ENCODE assay signal across 29 cellular contexts in the genomic region with DNA sequence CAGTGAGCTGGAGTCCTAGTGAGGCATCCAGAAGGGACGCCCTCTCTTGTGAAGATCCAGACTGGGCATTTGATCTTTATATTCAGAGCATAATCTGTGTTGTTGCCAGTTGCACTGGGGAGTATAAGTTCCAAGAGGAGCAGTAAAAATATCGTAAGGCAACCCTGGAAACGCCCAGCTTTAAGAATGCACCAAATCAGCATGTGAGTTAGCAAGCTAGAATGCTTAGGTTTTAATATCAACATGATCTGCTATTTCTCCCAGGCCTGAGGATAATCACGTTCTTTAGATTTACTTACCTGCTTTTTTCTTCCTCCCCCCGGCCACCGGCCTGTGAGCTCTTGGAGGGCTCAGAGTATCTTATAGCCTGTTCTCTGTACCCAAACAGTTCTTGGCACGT. TPM values are rescaled to one million over a fixed set of nuclear protein-coding genes. Genes with fewer than 3 reads are reported as not detected.
DNase-seq lines count a peak whose midpoint lies in the region; TF ChIP-seq lines count a peak whose summit lies in the region.
"Had no signal": no experiment of that assay in that cellular context is flagged by ENCODE, and none has a peak within 500 bp of the region (broad histone marks: within the 10 kb centered on the region; RNA-seq: fewer than 3 reads in every experiment).

No MANE protein-coding gene starts in this region.

- TF ChIP-seq RAD21 in SK-N-SH (IDR thresholded peaks at IDR 0.05; ENCODE audit: low read length), result no peak

- no peaks in the 10 kb centered on the region for H3K79me2 ChIP-seq in SK-N-SH (ENCODE audit: insufficient read depth)
- no peaks in the 10 kb centered on the region for H3K79me2 ChIP-seq in smooth muscle cell (ENCODE audit: low read depth)
- H3K79me2 ChIP-seq: parathyroid adenoma had no signal

- no peak overlapping the region for H3K4me3 ChIP-seq in SK-N-SH (ENCODE audit: low read depth in 2 of 2, low read length in 1 of 2)
- no peak overlapping the region for H3K4me3 ChIP-seq in iPS-15b (ENCODE audit: low read depth, low read length)
- H3K4me3 ChIP-seq in smooth muscle cell, result no peak overlapping the region
- H3K4me3 ChIP-seq: body of pancreas, left lung, right lobe of liver, tibial nerve had no signal

- no peak for TF ChIP-seq EP300 in SK-N-SH (IDR thresholded peaks at IDR 0.05; ENCODE audit: borderline replicate concordance in 1 of 2, low read depth in 1 of 2, low read length in 1 of 2)

- TF ChIP-seq CTCF in SK-N-SH (IDR thresholded peaks at IDR 0.05), result no peak
- TF ChIP-seq CTCF in smooth muscle cell (IDR thresholded peaks at IDR 0.05; ENCODE audit: borderline replicate concordance, insufficient read depth, poor library complexity, severe bottlenecking), result no peak

- POLR2A ChIA-PET in SK-N-SH (lab: Yijun Ruan, JAX), result interaction anchor here (0.5 kb wide), 1 partner anchor 8 kb away, joined by 3 read pairs; no protein-coding TSS in a partner anchor

- DNase-seq in NCI-H1694 treated with DMSO at 0.1 percent for 48 hours (lab: John Stamatoyannopoulos, UW) (peak; percentile 13), NCI-H1694 (lab: John Stamatoyannopoulos, UW) (no peak), SK-N-SH (no peak), smooth muscle cell (lab: John Stamatoyannopoulos, UW; ENCODE audit: unreplicated experiment) (no peak), activated gamma-delta T cell (lab: John Stamatoyannopoulos, UW) (no peak), SKM-1 (lab: John Stamatoyannopoulos, UW; ENCODE audit: unreplicated experiment) (no peak), HK-2 (ENCODE audit: unreplicated experiment) (no peak)
- DNase-seq: activated CD4-positive, alpha-beta memory T cell treated with anti-CD3 and anti-CD28 coated beads, Interleukin-2, amount 10 ng/mL, durations not matched to agents 7 days and 5 days; activated CD4-positive, CD25-positive, alpha-beta regulatory T cell treated with anti-CD3 and anti-CD28 coated beads, Interleukin-2, amount 50 U/mL, for 72 hours; activated effector memory CD4-positive, alpha-beta T cell treated with anti-CD3 and anti-CD28 coated beads, Interleukin-2, amount 50 U/mL, for 16 hours; activated naive CD8-positive, alpha-beta T cell treated with anti-CD3 and anti-CD28 coated beads, Interleukin-2, amount 50 U/mL, for 24 hours; activated T-cell treated with anti-CD3 and anti-CD28 coated beads for 4 hours; body of pancreas; COR-L47; DMS79 treated with DMSO at 0.1 percent for 48 hours; effector CD4-positive, alpha-beta T cell; GOT3; immature natural killer cell; left lung; naive thymus-derived CD4-positive, alpha-beta T cell; NCI-H774; right lobe of liver; stimulated activated naive CD8-positive, alpha-beta T cell treated with anti-CD3 and anti-CD28 coated beads, Interleukin-15, amount 100 ng/mL, for 72 hours; T-cell had no signal

- no peaks in the 10 kb centered on the region for H3K9me3 ChIP-seq in SK-N-SH
- H3K9me3 ChIP-seq in iPS-15b (ENCODE audit: control insufficient read depth, insufficient read depth, low read length), result no peaks in the 10 kb centered on the region
- no peaks in the 10 kb centered on the region for H3K9me3 ChIP-seq in smooth muscle cell (replicated peaks; ENCODE audit: low read depth)
- H3K9me3 ChIP-seq: body of pancreas, left lung, right lobe of liver, tibial nerve had no signal

- peak overlapping the region; percentile 29; the same call in 1 of the 2 replicates for H3K4me2 ChIP-seq in SK-N-SH
- peak overlapping the region; percentile 59 for H3K4me2 ChIP-seq in smooth muscle cell

- H4K20me1 ChIP-seq in SK-N-SH (ENCODE audit: insufficient read depth), result no peaks in the 10 kb centered on the region
- no peaks in the 10 kb centered on the region for H4K20me1 ChIP-seq in smooth muscle cell (ENCODE audit: low read depth)

- peak overlapping the region; percentile 1; the same call in 1 of the 2 replicates for H2AFZ ChIP-seq in SK-N-SH (ENCODE audit: low read depth)
- peak overlapping the region; percentile 17 for H2AFZ ChIP-seq in smooth muscle cell (ENCODE audit: low read depth)
- H2AFZ ChIP-seq: parathyroid adenoma had no signal

- no peaks in the 10 kb centered on the region for H3K36me3 ChIP-seq in SK-N-SH (replicated peaks in 1 of 2; ENCODE audit: control insufficient read depth in 1 of 2, insufficient read depth in 2 of 2, low read length in 1 of 2)
- H3K36me3 ChIP-seq in iPS-15b (ENCODE audit: control insufficient read depth, insufficient read depth, low read length), result no peaks in the 10 kb centered on the region
- no peaks in the 10 kb centered on the region for H3K36me3 ChIP-seq in smooth muscle cell (ENCODE audit: low read depth)
- H3K36me3 ChIP-seq: left lung, tibial nerve had no signal

- H3K4me1 ChIP-seq in SK-N-SH (ENCODE audit: control insufficient read depth in 1 of 2, insufficient read depth in 2 of 2, low read depth in 1 of 2, low read length in 1 of 2), result peaks cover 34 to 39% of the 10 kb centered on the region in 2 experiments
- H3K4me1 ChIP-seq in iPS-15b (ENCODE audit: control insufficient read depth, insufficient read depth, low read length), result peaks cover 5% of the 10 kb centered on the region
- no peaks in the 10 kb centered on the region for H3K4me1 ChIP-seq in smooth muscle cell (ENCODE audit: low read depth)
- H3K4me1 ChIP-seq: left lung, parathyroid adenoma, right lobe of liver, tibial nerve had no signal

- peak overlapping the region; percentile 69 to 85; a peak in 3 of 4 replicates for H3K27ac ChIP-seq in SK-N-SH (ENCODE audit: low read depth in 2 of 2, low read length in 1 of 2)
- H3K27ac ChIP-seq in smooth muscle cell (ENCODE audit: low read depth), result peak overlapping the region; percentile 59
- H3K27ac ChIP-seq: body of pancreas, left lung, parathyroid adenoma, right lobe of liver, tibial nerve had no signal

- CTCF ChIA-PET in SK-N-SH (lab: Yijun Ruan, JAX), result interaction anchor here (0.6 to 2.5 kb wide), 3 partner anchors 40 to 1281 kb away, joined by 3 to 6 read pairs (median 3); no protein-coding TSS in a partner anchor

- WGBS in SK-N-SH (ENCODE audit: low lambda C conversion rate), result 63% methylated on average over 7 of the region's 7 CpGs
- 63% methylated on average over 7 of the region's 7 CpGs for WGBS in smooth muscle cell (ENCODE audit: low lambda C conversion rate)

- no peaks in the 10 kb centered on the region for H3K27me3 ChIP-seq in SK-N-SH (ENCODE audit: insufficient read depth)
- no peaks in the 10 kb centered on the region for H3K27me3 ChIP-seq in iPS-15b (ENCODE audit: control insufficient read depth, insufficient read depth, low read length)
- H3K27me3 ChIP-seq in smooth muscle cell (ENCODE audit: low read depth), result no peaks in the 10 kb centered on the region
- H3K27me3 ChIP-seq: body of pancreas, left lung, right lobe of liver, tibial nerve had no signal

- H3K9ac ChIP-seq in SK-N-SH (no peak overlapping the region), iPS-15b (ENCODE audit: low read depth, low read length) (peak overlapping the region; percentile 19), smooth muscle cell (ENCODE audit: low read depth) (no peak overlapping the region)
- H3K9ac ChIP-seq: parathyroid adenoma had no signal

- no peaks in the 10 kb centered on the region for H3K9me2 ChIP-seq in SK-N-SH

- H3F3A ChIP-seq in SK-N-SH (replicated peaks; ENCODE audit: insufficient read depth) (peaks cover 3% of the 10 kb centered on the region), smooth muscle cell (ENCODE audit: low read depth) (no peaks in the 10 kb centered on the region)

TF ChIP-seq in SK-N-SH, 30 proteins besides CTCF, POLR2A, EP300 and RAD21 (continues in another document):
- TF ChIP-seq NRF1 (IDR thresholded peaks at IDR 0.05; ENCODE audit: low read depth, low read length), result no peak
- TF ChIP-seq FOXJ3 (CRISPR knock-in tag; IDR thresholded peaks at IDR 0.05), result no peak
- TF ChIP-seq, protein P1, sequence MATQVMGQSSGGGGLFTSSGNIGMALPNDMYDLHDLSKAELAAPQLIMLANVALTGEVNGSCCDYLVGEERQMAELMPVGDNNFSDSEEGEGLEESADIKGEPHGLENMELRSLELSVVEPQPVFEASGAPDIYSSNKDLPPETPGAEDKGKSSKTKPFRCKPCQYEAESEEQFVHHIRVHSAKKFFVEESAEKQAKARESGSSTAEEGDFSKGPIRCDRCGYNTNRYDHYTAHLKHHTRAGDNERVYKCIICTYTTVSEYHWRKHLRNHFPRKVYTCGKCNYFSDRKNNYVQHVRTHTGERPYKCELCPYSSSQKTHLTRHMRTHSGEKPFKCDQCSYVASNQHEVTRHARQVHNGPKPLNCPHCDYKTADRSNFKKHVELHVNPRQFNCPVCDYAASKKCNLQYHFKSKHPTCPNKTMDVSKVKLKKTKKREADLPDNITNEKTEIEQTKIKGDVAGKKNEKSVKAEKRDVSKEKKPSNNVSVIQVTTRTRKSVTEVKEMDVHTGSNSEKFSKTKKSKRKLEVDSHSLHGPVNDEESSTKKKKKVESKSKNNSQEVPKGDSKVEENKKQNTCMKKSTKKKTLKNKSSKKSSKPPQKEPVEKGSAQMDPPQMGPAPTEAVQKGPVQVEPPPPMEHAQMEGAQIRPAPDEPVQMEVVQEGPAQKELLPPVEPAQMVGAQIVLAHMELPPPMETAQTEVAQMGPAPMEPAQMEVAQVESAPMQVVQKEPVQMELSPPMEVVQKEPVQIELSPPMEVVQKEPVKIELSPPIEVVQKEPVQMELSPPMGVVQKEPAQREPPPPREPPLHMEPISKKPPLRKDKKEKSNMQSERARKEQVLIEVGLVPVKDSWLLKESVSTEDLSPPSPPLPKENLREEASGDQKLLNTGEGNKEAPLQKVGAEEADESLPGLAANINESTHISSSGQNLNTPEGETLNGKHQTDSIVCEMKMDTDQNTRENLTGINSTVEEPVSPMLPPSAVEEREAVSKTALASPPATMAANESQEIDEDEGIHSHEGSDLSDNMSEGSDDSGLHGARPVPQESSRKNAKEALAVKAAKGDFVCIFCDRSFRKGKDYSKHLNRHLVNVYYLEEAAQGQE (IDR thresholded peaks at IDR 0.05; ENCODE audit: low read depth, low read length), result no peak
- TF ChIP-seq, protein P2, sequence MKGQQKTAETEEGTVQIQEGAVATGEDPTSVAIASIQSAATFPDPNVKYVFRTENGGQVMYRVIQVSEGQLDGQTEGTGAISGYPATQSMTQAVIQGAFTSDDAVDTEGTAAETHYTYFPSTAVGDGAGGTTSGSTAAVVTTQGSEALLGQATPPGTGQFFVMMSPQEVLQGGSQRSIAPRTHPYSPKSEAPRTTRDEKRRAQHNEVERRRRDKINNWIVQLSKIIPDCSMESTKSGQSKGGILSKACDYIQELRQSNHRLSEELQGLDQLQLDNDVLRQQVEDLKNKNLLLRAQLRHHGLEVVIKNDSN (IDR thresholded peaks at IDR 0.05; ENCODE audit: borderline replicate concordance, low read depth), result no peak
- no peak for TF ChIP-seq SIN3A (IDR thresholded peaks at IDR 0.05; ENCODE audit: borderline replicate concordance, low read depth, low read length)

RNA-seq across cellular contexts. Expression of gene HOOK1, which starts 48.3 kb away (rescaled TPM):
- 0.34 and 0.35 TPM in 2 replicates for polyA plus RNA-seq in SK-N-SH (2012; rRNA removed)
- polyA plus RNA-seq in SK-N-SH (2012; cell fraction: cytosol; rRNA removed), result 0.38 and 0.45 TPM in 2 replicates
- 0.32 and 0.83 TPM in 2 replicates for polyA plus RNA-seq in SK-N-SH (2012; cell fraction: nucleus; rRNA removed)
- 5.2 TPM in 2 replicates for total RNA-seq in smooth muscle cell
- polyA plus RNA-seq in smooth muscle cell, result 0.80 and 1.6 TPM in 2 replicates
- total RNA-seq: A172, OCI-LY7 had no signal
